ENCODE assay signal across 2 cellular contexts in genomic region chr7:97390052-97390451, GRCh38.
TF ChIP-seq lines count a peak whose summit lies in the region.

No MANE protein-coding gene starts in this region.

TF ChIP-seq in GM23338, 12 proteins besides CTCF, POLR2A, EP300 and RAD21 (continued from another document):
- TF ChIP-seq ZNF462 (CRISPR knock-in tag; IDR thresholded peaks at IDR 0.05): no peak

TF ChIP-seq in H1, 55 proteins besides CTCF, POLR2A, EP300 and RAD21 (continued from another document):
- no peak for TF ChIP-seq TEAD4 (IDR thresholded peaks at IDR 0.05; ENCODE audit: low read depth, low read length)
- no peak for TF ChIP-seq SIN3A (conservative IDR thresholded peaks at IDR 0.05 in 1 of 2, IDR thresholded peaks at IDR 0.05 in 1 of 2; ENCODE audit: low read depth in 1 of 2, low read length in 2 of 2)
- no peak for TF ChIP-seq CBX5 (IDR thresholded peaks at IDR 0.05; ENCODE audit: low read depth, low read length)
- TF ChIP-seq GABPA (IDR thresholded peaks at IDR 0.05; ENCODE audit: borderline replicate concordance, insufficient read depth, low read length): no peak
- TF ChIP-seq MAX (IDR thresholded peaks at IDR 0.05): no peak
- no peak for TF ChIP-seq SRF (IDR thresholded peaks at IDR 0.05; ENCODE audit: low read depth, low read length)
TF ChIP-seq in H1: peak in this region for 0.
